11 cellular contexts compared by ENCODE assay signal in genomic region chr1:109306832-109307362, GRCh38. TPM values are rescaled to one million over a fixed set of nuclear protein-coding genes. Genes with fewer than 3 reads are reported as not detected.
DNase-seq lines count a peak whose midpoint lies in the region; ATAC-seq and TF ChIP-seq lines count a peak whose summit lies in the region.
"Had no signal": no experiment of that assay in that cellular context is flagged by ENCODE, and none has a peak within 500 bp of the region (broad histone marks: within the 10 kb centered on the region; RNA-seq: fewer than 3 reads in every experiment).

TSS of gene MYBPHL (minus strand) at chr1:109307011. CDS start at chr1:109306991, 20 bp downstream.

- no peak within 1 kb of the TSS for H3K23ac ChIP-seq in mesenchymal stem cell (ENCODE audit: low read length in 2 of 2)

- no peak for TF ChIP-seq EP300 in upper lobe of left lung (IDR thresholded peaks at IDR 0.05)

- H3K79me1 ChIP-seq in mesenchymal stem cell (replicated peaks; ENCODE audit: low read length, poor library complexity, severe bottlenecking), result no peaks in the 10 kb centered on the region

- DNase-seq in SHP77 (lab: John Stamatoyannopoulos, UW) (peak; percentile 29 to 43), SHP77 treated with DMSO at 0.1 percent for 48 hours (lab: John Stamatoyannopoulos, UW) (no peak), mesenchymal stem cell (no peak), upper lobe of left lung (peak; percentile 52 to 70), middle frontal gyrus (ENCODE audit: extremely low spot score, low spot score) (no peak)
- DNase-seq in activated naive CD4-positive, alpha-beta T cell treated with anti-CD3 and anti-CD28 coated beads for 36 hours, result no peak
- DNase-seq: naive thymus-derived CD4-positive, alpha-beta T cell; T-helper 9 cell had no signal

- peak within 1 kb of the TSS; percentile 45 for H4K91ac ChIP-seq in mesenchymal stem cell (ENCODE audit: low read length)

- H3K4me3 ChIP-seq in mesenchymal stem cell (ENCODE audit: insufficient read depth in 1 of 2, low read depth in 1 of 2, low read length in 2 of 2) (no peak within 1 kb of the TSS), upper lobe of left lung (no peak within 1 kb of the TSS)

- intact Hi-C loops in activated naive CD4-positive, alpha-beta T cell treated with anti-CD3 and anti-CD28 coated beads for 36 hours (cut with micrococcal nuclease), result no loop called here

- H3K4me3 Mint-ChIP-seq in brain, result peak within 1 kb of the TSS in 1 of 5 experiments; percentile 21
- H3K4me3 Mint-ChIP-seq in activated naive CD4-positive, alpha-beta T cell treated with anti-CD3 and anti-CD28 coated beads for 36 hours, result no peak within 1 kb of the TSS
- H3K4me3 Mint-ChIP-seq: naive thymus-derived CD4-positive, alpha-beta T cell had no signal

- 91% methylated on average over 7 of the region's 8 CpGs for WGBS in mesenchymal stem cell
- 64 to 70% methylated on average over 7 to 8 of the region's 8 CpGs for WGBS in upper lobe of left lung, 2 donors

- H4K8ac ChIP-seq in mesenchymal stem cell (ENCODE audit: low read length), result no peak within 1 kb of the TSS

- H3K9ac ChIP-seq in mesenchymal stem cell (ENCODE audit: low read length), result no peak within 1 kb of the TSS
- H3K9ac ChIP-seq: KMS-11 had no signal

- peak within 1 kb of the TSS; percentile 16 to 39 for H3K18ac ChIP-seq in mesenchymal stem cell (ENCODE audit: low read depth in 1 of 2, low read length in 2 of 2)

- peak within 1 kb of the TSS; percentile 54 to 94 (median 84) for H3K27ac Mint-ChIP-seq in brain
- H3K27ac Mint-ChIP-seq in activated naive CD4-positive, alpha-beta T cell treated with anti-CD3 and anti-CD28 coated beads for 36 hours, result no peak within 1 kb of the TSS

- H3K36me3 Mint-ChIP-seq in brain, result no peaks in the 10 kb centered on the region
- no peaks in the 10 kb centered on the region for H3K36me3 Mint-ChIP-seq in activated naive CD4-positive, alpha-beta T cell treated with anti-CD3 and anti-CD28 coated beads for 36 hours (ENCODE audit: low read depth)
- H3K36me3 Mint-ChIP-seq: naive thymus-derived CD4-positive, alpha-beta T cell had no signal

- peaks cover 2% of the 10 kb centered on the region for H3K4me1 ChIP-seq in mesenchymal stem cell (ENCODE audit: control insufficient read depth, insufficient read depth, low read depth, low read length)
- peaks cover 26 to 38% (median 31%) of the 10 kb centered on the region in 4 donors for H3K4me1 ChIP-seq in upper lobe of left lung

- H2AK5ac ChIP-seq in mesenchymal stem cell (ENCODE audit: low read length, severe bottlenecking), result no peak within 1 kb of the TSS

- H3K27ac ChIP-seq in mesenchymal stem cell (ENCODE audit: low read length, poor library complexity, severe bottlenecking) (no peak within 1 kb of the TSS), upper lobe of left lung (peak within 1 kb of the TSS; percentile 30 to 68 (median 63))
- H3K27ac ChIP-seq: KMS-11 had no signal

- no peaks in the 10 kb centered on the region for H3K27me3 Mint-ChIP-seq in brain
- H3K27me3 Mint-ChIP-seq in activated naive CD4-positive, alpha-beta T cell treated with anti-CD3 and anti-CD28 coated beads for 36 hours (ENCODE audit: low read depth), result peaks cover 1% of the 10 kb centered on the region

- no peaks in the 10 kb centered on the region for H3K9me3 Mint-ChIP-seq in brain
- no peaks in the 10 kb centered on the region for H3K9me3 Mint-ChIP-seq in activated naive CD4-positive, alpha-beta T cell treated with anti-CD3 and anti-CD28 coated beads for 36 hours
- H3K9me3 Mint-ChIP-seq: naive thymus-derived CD4-positive, alpha-beta T cell had no signal

- TF ChIP-seq CTCF in brain (conservative IDR thresholded peaks at IDR 0.05) (no peak), upper lobe of left lung (IDR thresholded peaks at IDR 0.05) (no peak)

- H2AFZ ChIP-seq in mesenchymal stem cell (ENCODE audit: low read depth, low read length), result no peak within 1 kb of the TSS

- no peak within 1 kb of the TSS for H3K4ac ChIP-seq in mesenchymal stem cell (ENCODE audit: low read depth in 1 of 2, low read length in 2 of 2)

- TF ChIP-seq POLR2A in upper lobe of left lung (IDR thresholded peaks at IDR 0.05), result no peak

- ATAC-seq in upper lobe of left lung (ENCODE audit: low FRiP score in 2 of 2), result peak; percentile 30 to 60
- no peak for ATAC-seq in GM19467 (IDR thresholded peaks at IDR 0.05; ENCODE audit: unreplicated experiment)

- CTCF ChIA-PET in activated naive CD4-positive, alpha-beta T cell treated with anti-CD3 and anti-CD28 coated beads for 36 hours (lab: Charles Lee), result no interaction called here

- H2BK120ac ChIP-seq in mesenchymal stem cell (ENCODE audit: low read depth, low read length), result no peak within 1 kb of the TSS

- no peak within 1 kb of the TSS for H2BK12ac ChIP-seq in mesenchymal stem cell (ENCODE audit: low read length in 2 of 2)

- H3K27me3 ChIP-seq in mesenchymal stem cell (ENCODE audit: control insufficient read depth in 1 of 2, insufficient read depth in 1 of 2, low read length in 2 of 2) (peaks cover 0 to 21% of the 10 kb centered on the region in 2 experiments), upper lobe of left lung (no peaks in the 10 kb centered on the region)

- H3K4me1 Mint-ChIP-seq in brain, result peaks cover 30% of the 10 kb centered on the region
- H3K4me1 Mint-ChIP-seq in activated naive CD4-positive, alpha-beta T cell treated with anti-CD3 and anti-CD28 coated beads for 36 hours (ENCODE audit: low read depth), result no peaks in the 10 kb centered on the region

- peak within 1 kb of the TSS in 1 of 2 experiments; percentile 49 for H3K14ac ChIP-seq in mesenchymal stem cell (ENCODE audit: low read length in 2 of 2)

- no peaks in the 10 kb centered on the region for H3K9me3 ChIP-seq in mesenchymal stem cell (ENCODE audit: control insufficient read depth, low read length)
- no peaks in the 10 kb centered on the region for H3K9me3 ChIP-seq in upper lobe of left lung

- H2BK15ac ChIP-seq in mesenchymal stem cell (ENCODE audit: low read depth, poor library complexity, severe bottlenecking), result no peak within 1 kb of the TSS

- no peak within 1 kb of the TSS for H3K4me2 ChIP-seq in mesenchymal stem cell (ENCODE audit: low read length, poor library complexity, severe bottlenecking)
- H3K4me2 ChIP-seq: KMS-11 had no signal

- H3K36me3 ChIP-seq in mesenchymal stem cell (ENCODE audit: control insufficient read depth in 1 of 2, insufficient read depth in 2 of 2, low read depth in 1 of 2, low read length in 2 of 2) (peaks cover 0 to 7% of the 10 kb centered on the region in 2 experiments), upper lobe of left lung (peaks cover 0 to 10% (median 3%) of the 10 kb centered on the region in 4 donors)

- no peak within 1 kb of the TSS for H2BK5ac ChIP-seq in mesenchymal stem cell (ENCODE audit: low read depth, low read length, poor library complexity, severe bottlenecking)

RNA-seq across cellular contexts. Expression of gene MYBPHL, which starts in this region (rescaled TPM):
- 0.75 TPM for polyA plus RNA-seq in brain (ENCODE audit: insufficient read depth, low read depth, low replicate concordance)
- 0.14 TPM for polyA plus RNA-seq in mesenchymal stem cell (2013, experiment 1 of 2)
- polyA plus RNA-seq in mesenchymal stem cell (2013, experiment 2 of 2), result not detected
- 1 to 10 TPM in 5 of 6 donors, not detected in 1; 1.8 to 8.6 (median 3.1) TPM for total RNA-seq in upper lobe of left lung
- total RNA-seq in activated naive CD4-positive, alpha-beta T cell treated with anti-CD3 and anti-CD28 coated beads for 36 hours, result not detected
- total RNA-seq: naive thymus-derived CD4-positive, alpha-beta T cell had no signal
- polyA plus RNA-seq: naive thymus-derived CD4-positive, alpha-beta T cell had no signal

Comparison
In these comparisons a context has a peak if more than half of its experiments do, and no peak if none do; other contexts are left out.
1. DNase-seq: peak in SHP77 (2 of 2) and upper lobe of left lung (2 of 2); none in SHP77 treated with DMSO at 0.1 percent for 48 hours (single experiment), mesenchymal stem cell (single experiment), middle frontal gyrus (single experiment) and activated naive CD4-positive, alpha-beta T cell treated with anti-CD3 and anti-CD28 coated beads for 36 hours (single experiment).